In the genomic region with DNA sequence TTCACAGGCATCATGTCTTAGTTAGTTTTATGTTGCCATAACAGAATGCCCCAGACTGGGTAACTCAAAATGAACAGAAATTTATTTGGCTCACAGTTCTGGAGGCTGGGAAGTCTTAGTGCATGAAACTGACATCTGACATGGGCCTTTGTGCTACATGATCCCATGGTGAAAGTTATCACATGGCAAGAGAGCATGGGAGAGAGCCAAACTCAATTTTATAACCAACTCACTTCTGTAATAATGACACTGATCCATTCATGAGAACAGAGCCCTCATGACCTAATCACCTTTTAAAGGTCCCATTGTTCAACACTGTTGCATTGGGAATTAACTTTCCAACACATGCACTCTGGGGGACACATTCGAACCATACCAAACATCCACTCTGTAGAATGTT, we compare ENCODE assay signal across 35 cellular contexts.
DNase-seq lines count a peak whose midpoint lies in the region; ATAC-seq and TF ChIP-seq lines count a peak whose summit lies in the region.
"Had no signal": no experiment of that assay in that cellular context is flagged by ENCODE, and none has a peak within 500 bp of the region (broad histone marks: within the 10 kb centered on the region; RNA-seq: fewer than 3 reads in every experiment).

No MANE protein-coding gene starts in this region.

- no peaks in the 10 kb centered on the region for H3K36me3 Mint-ChIP-seq in T-helper 17 cell (ENCODE audit: low read depth)
- H3K36me3 Mint-ChIP-seq: CD14-positive monocyte; CD4-positive, alpha-beta memory T cell; CD4-positive, CD25-positive, alpha-beta regulatory T cell; CD8-positive, alpha-beta memory T cell; CD8-positive, alpha-beta T cell had no signal

- no peak overlapping the region for H3K4me3 ChIP-seq in upper lobe of left lung
- H3K4me3 ChIP-seq: A549; BLaER1; BLaER1 treated with 17β-estradiol and CSF1 and Interleukin-3, amounts not matched to agents 10 nM and 100 nM had no signal

- in situ Hi-C loops in SK-MEL-5 (cut with HindIII; ENCODE audit: low pct_unique_long_range_greater_than_20kb, low sequenced_read_pairs), result no loop called here

- H3K27ac Mint-ChIP-seq in T-helper 17 cell, result no peak overlapping the region
- H3K27ac Mint-ChIP-seq: B cell; CD4-positive, alpha-beta memory T cell; CD4-positive, alpha-beta T cell; CD4-positive, CD25-positive, alpha-beta regulatory T cell; CD8-positive, alpha-beta memory T cell; CD8-positive, alpha-beta T cell had no signal

- H3K9me3 ChIP-seq in T-helper 17 cell (ENCODE audit: control insufficient read depth, low read length, poor library complexity, severe bottlenecking), result no peaks in the 10 kb centered on the region
- H3K9me3 ChIP-seq in upper lobe of left lung, result no peaks in the 10 kb centered on the region
- H3K9me3 ChIP-seq: A549; BE2C; BLaER1; BLaER1 treated with 17β-estradiol and CSF1 and Interleukin-3, amounts not matched to agents 10 nM and 100 nM; Caco-2 had no signal

- H3K4me1 Mint-ChIP-seq in T-helper 17 cell, result no peaks in the 10 kb centered on the region
- H3K4me1 Mint-ChIP-seq: B cell; CD14-positive monocyte; CD4-positive, alpha-beta memory T cell; CD4-positive, CD25-positive, alpha-beta regulatory T cell; CD8-positive, alpha-beta memory T cell had no signal

- no peaks in the 10 kb centered on the region for H3K36me3 ChIP-seq in upper lobe of left lung
- H3K36me3 ChIP-seq: BE2C; BLaER1; BLaER1 treated with 17β-estradiol and CSF1 and Interleukin-3, amounts not matched to agents 10 nM and 100 nM had no signal

- no peak for TF ChIP-seq POLR2A in upper lobe of left lung (IDR thresholded peaks at IDR 0.05)

- no peaks in the 10 kb centered on the region for H3K27me3 ChIP-seq in upper lobe of left lung
- H3K27me3 ChIP-seq: BE2C; BLaER1; BLaER1 treated with 17β-estradiol and CSF1 and Interleukin-3, amounts not matched to agents 10 nM and 100 nM had no signal

- no peaks in the 10 kb centered on the region for H3K4me1 ChIP-seq in upper lobe of left lung
- H3K4me1 ChIP-seq: A549; BE2C; BLaER1; BLaER1 treated with 17β-estradiol and CSF1 and Interleukin-3, amounts not matched to agents 10 nM and 100 nM had no signal

- ATAC-seq in T-helper 17 cell, result no peak
- ATAC-seq in upper lobe of left lung (ENCODE audit: low FRiP score in 2 of 2), result no peak
- ATAC-seq: A549; CD8-positive, alpha-beta T cell had no signal

- peak; percentile 58 for DNase-seq in COLO829 (ENCODE audit: low spot score)
- DNase-seq in SK-MEL-5 (ENCODE audit: low read depth, low spot score), result peak; percentile 70
- DNase-seq in foreskin melanocyte, result peak; percentile 14
- DNase-seq in globus pallidus (ENCODE audit: low spot score), result peak; percentile 2
- DNase-seq in T-helper 17 cell, result no peak
- no peak for DNase-seq in NCI-H446 (lab: John Stamatoyannopoulos, UW)
- DNase-seq in AG08396 (ENCODE audit: low spot score), result no peak
- no peak for DNase-seq in upper lobe of left lung
- DNase-seq: 8988T; ACHN; AML-193; BE2C; C1 segment of cervical spinal cord; Caco-2; Calu3; CD4-positive, alpha-beta memory T cell; CD4-positive, alpha-beta T cell; CD4-positive, CD25-positive, alpha-beta regulatory T cell; CD8-positive, alpha-beta memory T cell; CD8-positive, alpha-beta T cell; COR-L47; DMS 273 treated with DMSO at 0.1 percent for 48 hours; DMS153; DMS53; DMS79; DMS79 treated with DMSO at 0.1 percent for 48 hours; DND-41; EL had no signal

- no peak for TF ChIP-seq EP300 in upper lobe of left lung (IDR thresholded peaks at IDR 0.05)

- TF ChIP-seq CTCF in upper lobe of left lung (IDR thresholded peaks at IDR 0.05), result no peak

- no peak overlapping the region for H3K27ac ChIP-seq in upper lobe of left lung
- H3K27ac ChIP-seq: 22Rv1; A549; BLaER1; BLaER1 treated with 17β-estradiol and CSF1 and Interleukin-3, amounts not matched to agents 10 nM and 100 nM; C4-2B had no signal

- WGBS in upper lobe of left lung, 2 donors, result 72 to 90% methylated on average over 1 of the region's 1 CpG

- H3K27me3 Mint-ChIP-seq in T-helper 17 cell, result no peaks in the 10 kb centered on the region
- H3K27me3 Mint-ChIP-seq: B cell; CD4-positive, alpha-beta memory T cell; CD4-positive, alpha-beta T cell; CD4-positive, CD25-positive, alpha-beta regulatory T cell; CD8-positive, alpha-beta memory T cell had no signal

- no peak overlapping the region for H3K4me3 Mint-ChIP-seq in T-helper 17 cell
- H3K4me3 Mint-ChIP-seq: B cell; CD14-positive monocyte; CD4-positive, alpha-beta memory T cell; CD4-positive, alpha-beta T cell; CD4-positive, CD25-positive, alpha-beta regulatory T cell; CD8-positive, alpha-beta memory T cell; CD8-positive, alpha-beta T cell had no signal

Comparison
In these comparisons a context has a peak if more than half of its experiments do, and no peak if none do; other contexts are left out.
1. DNase-seq: peak in COLO829 (single experiment), SK-MEL-5 (single experiment), foreskin melanocyte (single experiment) and globus pallidus (single experiment); none in T-helper 17 cell (0 of 3), NCI-H446 (0 of 2), AG08396 (single experiment) and upper lobe of left lung (0 of 2).